In the genomic region with DNA sequence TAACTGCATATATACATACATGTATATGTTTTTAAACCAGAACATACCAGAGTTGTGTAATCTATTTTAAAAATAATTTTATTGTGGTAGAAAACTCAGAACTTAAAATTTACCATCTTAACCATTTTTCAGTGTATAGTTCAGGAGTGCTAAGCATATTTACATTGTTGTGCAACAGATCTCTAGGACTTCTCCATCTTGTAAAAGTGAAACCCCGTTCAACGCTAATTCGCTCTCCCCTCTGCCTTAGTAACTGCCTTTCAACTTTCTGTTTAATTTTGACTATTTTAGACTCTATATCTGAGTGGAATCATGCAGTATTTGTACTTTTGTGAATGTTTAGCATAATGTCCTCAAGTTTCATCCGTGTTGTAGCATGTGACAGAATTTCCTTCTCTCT, we compare ENCODE assay signal across 9 cellular contexts. TPM values are rescaled to one million over a fixed set of nuclear protein-coding genes. Genes with fewer than 3 reads are reported as not detected.
A peak's percentile ranks its signal among the peaks of the same experiment; 100 is the strongest.
DNase-seq lines count a peak whose midpoint lies in the region; ATAC-seq and TF ChIP-seq lines count a peak whose summit lies in the region.
"Had no signal": no experiment of that assay in that cellular context is flagged by ENCODE, and none has a peak within 500 bp of the region (broad histone marks: within the 10 kb centered on the region; RNA-seq: fewer than 3 reads in every experiment).

No MANE protein-coding gene starts in this region.

- H3K27ac ChIP-seq in cardiac muscle cell: peak overlapping the region; percentile 96
- H3K27ac ChIP-seq in right atrium auricular region: peak overlapping the region in 1 of 2 donors; percentile 71
- H3K27ac ChIP-seq in HL-60 (replicated peaks): peak overlapping the region; percentile 59
- H3K27ac ChIP-seq in upper lobe of right lung: peak overlapping the region; percentile 88
- peak overlapping the region in 1 of 2 donors; percentile 55 for H3K27ac ChIP-seq in prostate gland

- peak; percentile 53 for ATAC-seq in upper lobe of right lung

- WGBS in prostate gland: 80% methylated on average over 4 of the region's 4 CpGs

- H3K4me1 ChIP-seq in cardiac muscle cell (ENCODE audit: low read depth) (peaks cover 23% of the 10 kb centered on the region), right atrium auricular region (peaks cover 0 to 13% of the 10 kb centered on the region in 2 donors), endocrine pancreas (ENCODE audit: control insufficient read depth, insufficient read depth, low read length) (peaks cover 10% of the 10 kb centered on the region), upper lobe of right lung (no peaks in the 10 kb centered on the region), prostate gland (replicated peaks) (no peaks in the 10 kb centered on the region)

- H3K27me3 ChIP-seq in cardiac muscle cell (no peaks in the 10 kb centered on the region), right atrium auricular region (no peaks in the 10 kb centered on the region), HL-60 (ENCODE audit: insufficient read depth, poor library complexity, severe bottlenecking) (no peaks in the 10 kb centered on the region), endocrine pancreas (ENCODE audit: control insufficient read depth, insufficient read depth, low read length) (no peaks in the 10 kb centered on the region), upper lobe of right lung (no peaks in the 10 kb centered on the region), prostate gland (replicated peaks; ENCODE audit: insufficient read depth) (no peaks in the 10 kb centered on the region)

- TF ChIP-seq CTCF in cardiac muscle cell (IDR thresholded peaks at IDR 0.05; ENCODE audit: low read depth, low read length) (no peak), right atrium auricular region (IDR thresholded peaks at IDR 0.05) (no peak), HL-60 (IDR thresholded peaks at IDR 0.05; ENCODE audit: insufficient read depth, low read length) (no peak), upper lobe of right lung (IDR thresholded peaks at IDR 0.05) (no peak), prostate gland (IDR thresholded peaks at IDR 0.05) (no peak)

- H3K9ac ChIP-seq in endocrine pancreas (ENCODE audit: control insufficient read depth, insufficient read depth, low read length): no peak overlapping the region

- H3K36me3 ChIP-seq in cardiac muscle cell (no peaks in the 10 kb centered on the region), right atrium auricular region (no peaks in the 10 kb centered on the region), endocrine pancreas (ENCODE audit: control insufficient read depth, insufficient read depth, low read length) (no peaks in the 10 kb centered on the region), upper lobe of right lung (no peaks in the 10 kb centered on the region), prostate gland (no peaks in the 10 kb centered on the region)

- intact Hi-C loops in upper lobe of right lung (cut with DNase I) (no loop called here), prostate gland (cut with DNase I) (no loop called here)

- H3K4me3 ChIP-seq in cardiac muscle cell: no peak overlapping the region
- H3K4me3 ChIP-seq in right atrium auricular region: peak overlapping the region in 1 of 2 donors; percentile 47
- H3K4me3 ChIP-seq in HL-60 (replicated peaks; ENCODE audit: insufficient read depth, low read length): no peak overlapping the region
- H3K4me3 ChIP-seq in endocrine pancreas (ENCODE audit: control insufficient read depth, insufficient read depth, low read length): peak overlapping the region; percentile 49
- H3K4me3 ChIP-seq in upper lobe of right lung: peak overlapping the region; percentile 37
- no peak overlapping the region for H3K4me3 ChIP-seq in prostate gland

- H3K9me3 ChIP-seq in cardiac muscle cell (ENCODE audit: low read depth): no peaks in the 10 kb centered on the region
- H3K9me3 ChIP-seq in right atrium auricular region: no peaks in the 10 kb centered on the region
- H3K9me3 ChIP-seq in endocrine pancreas (ENCODE audit: control insufficient read depth, low read length): no peaks in the 10 kb centered on the region
- no peaks in the 10 kb centered on the region for H3K9me3 ChIP-seq in upper lobe of right lung
- no peaks in the 10 kb centered on the region for H3K9me3 ChIP-seq in prostate gland

- TF ChIP-seq POLR2A in prostate gland (IDR thresholded peaks at IDR 0.05): no peak

- DNase-seq in cardiac muscle cell (ENCODE audit: low read depth in 1 of 2, low spot score in 1 of 2): no peak
- no peak for DNase-seq in right atrium auricular region (ENCODE audit: low spot score)
- DNase-seq in HL-60 (ENCODE audit: low read depth in 1 of 2, low spot score in 1 of 2): no peak
- no peak for DNase-seq in upper lobe of right lung
- DNase-seq in prostate gland (ENCODE audit: low spot score): no peak
- DNase-seq in mesenteric fat pad (ENCODE audit: low spot score): no peak
- DNase-seq in activated CD4-positive, alpha-beta T cell treated with anti-CD3 and anti-CD28 coated beads, Interleukin-2, amount 50 U/mL, for 48 hours: no peak
- DNase-seq: DND-41 had no signal

RNA-seq across cellular contexts. Expression of gene SSR3, which starts 51.8 kb away (rescaled TPM):
- 90.9 and 143 TPM in 2 replicates for total RNA-seq in cardiac muscle cell
- 202 and 266 TPM in 2 replicates for polyA plus RNA-seq in cardiac muscle cell
- total RNA-seq in right atrium auricular region: 100 to 1,000 TPM; 109 TPM
- total RNA-seq in upper lobe of right lung: 178 TPM
- 100 to 1,000 TPM; 102 to 142 TPM for total RNA-seq in prostate gland
- 196 TPM for total RNA-seq in mesenteric fat pad

Comparison
In these comparisons a context has a peak if more than half of its experiments do, and no peak if none do; other contexts are left out.
1. H3K4me3 ChIP-seq: peak in endocrine pancreas (single experiment) and upper lobe of right lung (single experiment); none in cardiac muscle cell (single experiment), HL-60 (single experiment) and prostate gland (0 of 2).